9 cellular contexts compared by ENCODE assay signal in the genomic region with DNA sequence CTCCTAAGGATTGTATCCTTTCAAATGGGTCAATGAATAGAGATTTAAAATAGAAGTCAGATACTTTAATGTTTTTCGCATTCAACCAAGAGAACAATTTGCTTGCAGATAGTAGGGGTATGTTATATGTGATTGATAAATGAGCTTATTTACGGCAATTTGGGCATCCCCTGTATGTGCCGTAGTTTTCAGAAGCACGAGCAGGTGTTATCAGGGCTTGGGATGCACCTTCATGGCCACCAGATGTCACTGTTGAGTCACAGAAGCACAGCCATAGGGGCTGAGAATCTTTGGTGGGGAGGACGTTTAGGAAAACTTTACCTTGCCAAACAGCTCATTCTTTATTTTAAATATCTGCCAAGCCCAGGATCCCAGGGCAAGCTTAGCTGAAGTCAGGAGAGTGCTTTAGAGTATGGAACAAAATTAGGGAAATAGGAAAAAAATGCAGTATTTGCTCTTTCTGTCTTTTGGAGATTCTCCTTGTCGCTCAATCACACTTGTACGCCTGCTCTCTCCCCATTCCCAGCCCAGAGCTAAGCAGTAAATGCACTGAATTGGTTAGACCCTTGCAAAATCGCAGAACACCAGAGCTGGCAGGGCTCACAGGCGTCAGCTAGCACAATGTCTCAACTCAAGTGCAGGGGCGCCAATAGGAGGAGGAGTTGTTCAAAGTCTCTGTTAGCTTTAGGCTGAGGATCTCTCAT.
A peak's percentile ranks its signal among the peaks of the same experiment; 100 is the strongest.
DNase-seq lines count a peak whose midpoint lies in the region; ATAC-seq, FAIRE-seq and TF ChIP-seq lines count a peak whose summit lies in the region.
"Had no signal": no experiment of that assay in that cellular context is flagged by ENCODE, and none has a peak within 500 bp of the region (broad histone marks: within the 10 kb centered on the region; RNA-seq: fewer than 3 reads in every experiment).

No MANE protein-coding gene starts in this region.

- H3K18ac ChIP-seq in mesenchymal stem cell (ENCODE audit: low read depth in 1 of 2, low read length in 2 of 2): no peak overlapping the region

- 0 out of 2 replicates have a peak, but pooled peaks cover 3% of the 10 kb centered on the region for H4K20me1 ChIP-seq in DND-41 (ENCODE audit: insufficient read depth, low read length)

- no peak overlapping the region for H2BK15ac ChIP-seq in mesenchymal stem cell (ENCODE audit: low read depth, poor library complexity, severe bottlenecking)

- no peak overlapping the region for H3K27ac ChIP-seq in DND-41 (ENCODE audit: low read length)
- H3K27ac ChIP-seq in mesenchymal stem cell (ENCODE audit: low read length, poor library complexity, severe bottlenecking): no peak overlapping the region

- FAIRE-seq in H54 (lab: Jason Lieb, UNC): peak; percentile 79
- FAIRE-seq: endometrium had no signal

- no peak overlapping the region for H3K9ac ChIP-seq in DND-41 (ENCODE audit: low read depth, low read length)
- H3K9ac ChIP-seq in mesenchymal stem cell (ENCODE audit: low read length): no peak overlapping the region

- H4K91ac ChIP-seq in mesenchymal stem cell (ENCODE audit: low read length): no peak overlapping the region

- no peak for TF ChIP-seq POLR2A in H54 (IDR thresholded peaks at IDR 0.05; ENCODE audit: low read depth, low read length)

- peak; percentile 98 for TF ChIP-seq CTCF in DND-41 (IDR thresholded peaks at IDR 0.05; ENCODE audit: borderline replicate concordance, extremely low read depth, low read length, poor library complexity, severe bottlenecking)

- H3K79me1 ChIP-seq in mesenchymal stem cell (replicated peaks; ENCODE audit: low read length, poor library complexity, severe bottlenecking): no peaks in the 10 kb centered on the region

- no peak overlapping the region for H2BK12ac ChIP-seq in mesenchymal stem cell (ENCODE audit: low read length in 2 of 2)

- peak; percentile 60 for DNase-seq in DND-41
- peak; percentile 37 for DNase-seq in H54 (ENCODE audit: insufficient read length, low spot score)
- DNase-seq in NCI-H2171 (lab: John Stamatoyannopoulos, UW): peak; percentile 46
- peak; percentile 60 for DNase-seq in activated CD4-positive, alpha-beta memory T cell treated with anti-CD3 and anti-CD28 coated beads for 36 hours
- peak; percentile 40 for DNase-seq in effector CD4-positive, alpha-beta T cell
- peak; percentile 50 for DNase-seq in mesenchymal stem cell
- DNase-seq in stimulated activated CD8-positive, alpha-beta memory T cell treated with anti-CD3 and anti-CD28 coated beads, Interleukin-4, amount 100 ng/mL, for 24 hours (ENCODE audit: low read depth): peak; percentile 12

- intact Hi-C loops in activated CD4-positive, alpha-beta memory T cell treated with anti-CD3 and anti-CD28 coated beads for 36 hours (cut with micrococcal nuclease): loop anchor here (1.0 to 5.0 kb wide), 3 partner anchors 193 to 954 kb away; partner anchors contain the start of gene CDH13

- WGBS in mesenchymal stem cell: 54% methylated on average over 9 of the region's 10 CpGs

- H3K36me3 ChIP-seq in DND-41 (ENCODE audit: insufficient read depth, low read length) (no peaks in the 10 kb centered on the region), mesenchymal stem cell (ENCODE audit: control insufficient read depth in 1 of 2, insufficient read depth in 2 of 2, low read depth in 1 of 2, low read length in 2 of 2) (no peaks in the 10 kb centered on the region)

- CTCF ChIA-PET in activated CD4-positive, alpha-beta memory T cell treated with anti-CD3 and anti-CD28 coated beads for 36 hours (lab: Charles Lee): interaction anchor here (0.5 to 3.9 kb wide), 41 partner anchors 9 to 1183 kb away, joined by 3 to 29 read pairs (median 4); partner anchors contain the start of gene MPHOSPH6

- H3K4me3 Mint-ChIP-seq in activated CD4-positive, alpha-beta memory T cell treated with anti-CD3 and anti-CD28 coated beads for 36 hours: no peak overlapping the region

- H3K36me3 Mint-ChIP-seq in activated CD4-positive, alpha-beta memory T cell treated with anti-CD3 and anti-CD28 coated beads for 36 hours: no peaks in the 10 kb centered on the region

- POLR2A ChIA-PET in activated CD4-positive, alpha-beta memory T cell treated with anti-CD3 and anti-CD28 coated beads for 36 hours (lab: Charles Lee): no interaction called here

- no peak overlapping the region for H2BK5ac ChIP-seq in mesenchymal stem cell (ENCODE audit: low read depth, low read length, poor library complexity, severe bottlenecking)

- H2AK5ac ChIP-seq in mesenchymal stem cell (ENCODE audit: low read length, severe bottlenecking): no peak overlapping the region

- no peak overlapping the region for H3K4ac ChIP-seq in mesenchymal stem cell (ENCODE audit: low read depth in 1 of 2, low read length in 2 of 2)

- H3K14ac ChIP-seq in mesenchymal stem cell (ENCODE audit: low read length in 2 of 2): no peak overlapping the region

- H2AFZ ChIP-seq in DND-41 (ENCODE audit: low read depth, low read length) (no peak overlapping the region), mesenchymal stem cell (ENCODE audit: low read depth, low read length) (no peak overlapping the region)

- peak; percentile 88 for ATAC-seq in DND-41 (ENCODE audit: insufficient read depth, low read depth)
- no peak for ATAC-seq in HG03095 (IDR thresholded peaks at IDR 0.05; ENCODE audit: unreplicated experiment)

- H3K27me3 ChIP-seq in DND-41 (ENCODE audit: insufficient read depth, low read length, poor library complexity) (peaks cover 3% of the 10 kb centered on the region), mesenchymal stem cell (ENCODE audit: control insufficient read depth in 1 of 2, insufficient read depth in 1 of 2, low read length in 2 of 2) (peaks cover 31 to 43% of the 10 kb centered on the region in 2 experiments)

- no peaks in the 10 kb centered on the region for H3K4me1 Mint-ChIP-seq in activated CD4-positive, alpha-beta memory T cell treated with anti-CD3 and anti-CD28 coated beads for 36 hours (ENCODE audit: low read depth)

- H3K4me3 ChIP-seq in DND-41 (ENCODE audit: low read depth in 1 of 2, low read length in 2 of 2): no peak overlapping the region
- H3K4me3 ChIP-seq in mesenchymal stem cell (ENCODE audit: insufficient read depth in 1 of 2, low read depth in 1 of 2, low read length in 2 of 2): no peak overlapping the region

- H2BK120ac ChIP-seq in mesenchymal stem cell (ENCODE audit: low read depth, low read length): no peak overlapping the region

- H3K9me3 ChIP-seq in DND-41 (ENCODE audit: insufficient read depth, low read length, severe bottlenecking): no peaks in the 10 kb centered on the region
- no peaks in the 10 kb centered on the region for H3K9me3 ChIP-seq in mesenchymal stem cell (ENCODE audit: control insufficient read depth, low read length)

- no peaks in the 10 kb centered on the region for H3K4me1 ChIP-seq in DND-41 (ENCODE audit: insufficient read depth, low read length)
- no peaks in the 10 kb centered on the region for H3K4me1 ChIP-seq in mesenchymal stem cell (ENCODE audit: control insufficient read depth, insufficient read depth, low read depth, low read length)

- no peak overlapping the region for H4K8ac ChIP-seq in mesenchymal stem cell (ENCODE audit: low read length)

- H3K27ac Mint-ChIP-seq in activated CD4-positive, alpha-beta memory T cell treated with anti-CD3 and anti-CD28 coated beads for 36 hours: no peak overlapping the region

- H3K9me3 Mint-ChIP-seq in activated CD4-positive, alpha-beta memory T cell treated with anti-CD3 and anti-CD28 coated beads for 36 hours: peaks cover 12% of the 10 kb centered on the region

- no peaks in the 10 kb centered on the region for H3K79me2 ChIP-seq in DND-41 (ENCODE audit: insufficient read depth, low read length)

- peaks cover 11% of the 10 kb centered on the region for H3K27me3 Mint-ChIP-seq in activated CD4-positive, alpha-beta memory T cell treated with anti-CD3 and anti-CD28 coated beads for 36 hours

- no peak overlapping the region for H3K4me2 ChIP-seq in DND-41 (ENCODE audit: insufficient read depth, low read length)
- no peak overlapping the region for H3K4me2 ChIP-seq in mesenchymal stem cell (ENCODE audit: low read length, poor library complexity, severe bottlenecking)

- no peak overlapping the region for H3K23ac ChIP-seq in mesenchymal stem cell (ENCODE audit: low read length in 2 of 2)
